In genomic region chr2:46298272-46298521, GRCh38 we compare ENCODE assay signal across 8 cellular contexts. TPM values are rescaled to one million over a fixed set of nuclear protein-coding genes. Genes with fewer than 3 reads are reported as not detected.
DNase-seq lines count a peak whose midpoint lies in the region; ATAC-seq and TF ChIP-seq lines count a peak whose summit lies in the region.

No MANE protein-coding gene starts in this region.

- peaks cover 1% of the 10 kb centered on the region for H3K36me3 Mint-ChIP-seq in activated naive CD4-positive, alpha-beta T cell treated with anti-CD3 and anti-CD28 coated beads, Interleukin-2, amount 10 ng/mL, durations not matched to agents 7 days and 5 days

- H3K4me1 Mint-ChIP-seq in activated naive CD4-positive, alpha-beta T cell treated with anti-CD3 and anti-CD28 coated beads, Interleukin-2, amount 10 ng/mL, durations not matched to agents 7 days and 5 days, result peaks cover 42% of the 10 kb centered on the region

- in situ Hi-C loops in HAP-1 (cut with MboI; ENCODE audit: low sequenced_read_pairs) (no loop called here), gastrocnemius medialis (cut with MboI; ENCODE audit: low sequenced_read_pairs in 4 of 4) (no loop called here)

- H3K27ac ChIP-seq in right cardiac atrium (ENCODE audit: low read length), result peak overlapping the region; percentile 83
- H3K27ac ChIP-seq in gastrocnemius medialis, result peak overlapping the region; percentile 91 to 98 (median 97)
- no peak overlapping the region for H3K27ac ChIP-seq in Karpas-422 (ENCODE audit: low read length)

- H3K27me3 ChIP-seq in HAP-1 (ENCODE audit: low read depth) (peaks cover 52% of the 10 kb centered on the region), right cardiac atrium (ENCODE audit: control insufficient read depth, insufficient read depth) (no peaks in the 10 kb centered on the region), gastrocnemius medialis (no peaks in the 10 kb centered on the region), Karpas-422 (ENCODE audit: low read length) (no peaks in the 10 kb centered on the region)

- H3K4me3 ChIP-seq in HAP-1 (peak overlapping the region; percentile 39), right cardiac atrium (ENCODE audit: low read length) (peak overlapping the region; percentile 93), gastrocnemius medialis (peak overlapping the region; percentile 81 to 99 (median 94)), Karpas-422 (ENCODE audit: low read length) (no peak overlapping the region)

- TF ChIP-seq CTCF in gastrocnemius medialis (IDR thresholded peaks at IDR 0.05 in 4 of 5, conservative IDR thresholded peaks at IDR 0.05 in 1 of 5), result no peak

- under 1% methylated on average over 19 of the region's 19 CpGs for WGBS in right cardiac atrium

- H3K9me3 Mint-ChIP-seq in activated naive CD4-positive, alpha-beta T cell treated with anti-CD3 and anti-CD28 coated beads, Interleukin-2, amount 10 ng/mL, durations not matched to agents 7 days and 5 days, result no peaks in the 10 kb centered on the region

- peak overlapping the region; percentile 70 for H3K27ac Mint-ChIP-seq in activated naive CD4-positive, alpha-beta T cell treated with anti-CD3 and anti-CD28 coated beads, Interleukin-2, amount 10 ng/mL, durations not matched to agents 7 days and 5 days

- H3K9me3 ChIP-seq in HAP-1 (no peaks in the 10 kb centered on the region), right cardiac atrium (ENCODE audit: control insufficient read depth, low read length) (no peaks in the 10 kb centered on the region), gastrocnemius medialis (no peaks in the 10 kb centered on the region), Karpas-422 (ENCODE audit: low read length) (no peaks in the 10 kb centered on the region)

- no peak overlapping the region for H2AFZ ChIP-seq in Karpas-422 (ENCODE audit: low read length)

- ATAC-seq in right cardiac atrium, result peak in 1 of 2 donors; percentile 1
- no peak for ATAC-seq in gastrocnemius medialis
- ATAC-seq in GM18907 (IDR thresholded peaks at IDR 0.05; ENCODE audit: unreplicated experiment), result no peak
- no peak for ATAC-seq in esophagus mucosa
- no peak for ATAC-seq in HG03520 (IDR thresholded peaks at IDR 0.05; ENCODE audit: unreplicated experiment)

- no peak for DNase-seq in HAP-1 (ENCODE audit: low spot score in 2 of 2)
- DNase-seq in activated naive CD4-positive, alpha-beta T cell treated with anti-CD3 and anti-CD28 coated beads, Interleukin-2, amount 10 ng/mL, durations not matched to agents 7 days and 5 days, result no peak
- peak in 1 of 3 donors; percentile 72 for DNase-seq in right cardiac atrium
- DNase-seq in gastrocnemius medialis, result no peak
- DNase-seq in Karpas-422, result no peak

- no peak overlapping the region for H3K9ac ChIP-seq in Karpas-422 (ENCODE audit: low read length)

- no peak for TF ChIP-seq POLR2A in gastrocnemius medialis (IDR thresholded peaks at IDR 0.05)

- H3K4me3 Mint-ChIP-seq in activated naive CD4-positive, alpha-beta T cell treated with anti-CD3 and anti-CD28 coated beads, Interleukin-2, amount 10 ng/mL, durations not matched to agents 7 days and 5 days, result peak overlapping the region; percentile 89

- no peaks in the 10 kb centered on the region for H3K9me2 ChIP-seq in Karpas-422 (replicated peaks; ENCODE audit: insufficient read depth, low read length)

- peaks cover 97% of the 10 kb centered on the region for H3K27me3 Mint-ChIP-seq in activated naive CD4-positive, alpha-beta T cell treated with anti-CD3 and anti-CD28 coated beads, Interleukin-2, amount 10 ng/mL, durations not matched to agents 7 days and 5 days

- intact Hi-C loops in right cardiac atrium (cut with DNase I) (loop anchor here in 3 of 4 donors (2.0 to 10.0 kb wide), 5 partner anchors 39 to 236 kb away; no protein-coding TSS in a partner anchor), gastrocnemius medialis (cut with DNase I; ENCODE audit: low total_unique reads) (loop anchor here (2.0 to 5.0 kb wide), 4 partner anchors 67 to 646 kb away; partner anchors contain the start of gene PRKCE)

- no peaks in the 10 kb centered on the region for H3K79me2 ChIP-seq in Karpas-422 (ENCODE audit: low read length)

- H3K4me2 ChIP-seq in Karpas-422 (ENCODE audit: low read depth, low read length, poor library complexity, severe bottlenecking), result no peak overlapping the region

- H4K20me1 ChIP-seq in Karpas-422 (ENCODE audit: insufficient read depth, low read depth, low read length), result no peaks in the 10 kb centered on the region

- CTCF ChIA-PET in activated naive CD4-positive, alpha-beta T cell treated with anti-CD3 and anti-CD28 coated beads, Interleukin-2, amount 10 ng/mL, durations not matched to agents 7 days and 5 days (lab: Charles Lee), result interaction anchor here (1.4 to 1.9 kb wide), 2 partner anchors 28 to 69 kb away, joined by 3 to 6 read pairs; no protein-coding TSS in a partner anchor

- H3K36me3 ChIP-seq in HAP-1 (replicated peaks), result no peaks in the 10 kb centered on the region
- no peaks in the 10 kb centered on the region for H3K36me3 ChIP-seq in gastrocnemius medialis
- no peaks in the 10 kb centered on the region for H3K36me3 ChIP-seq in Karpas-422 (ENCODE audit: insufficient read depth, low read length)

- H3K4me1 ChIP-seq in HAP-1, result peaks cover 15% of the 10 kb centered on the region
- peaks cover 5% of the 10 kb centered on the region for H3K4me1 ChIP-seq in right cardiac atrium (ENCODE audit: control insufficient read depth, insufficient read depth, low read length)
- peaks cover 16 to 23% of the 10 kb centered on the region in 2 donors for H3K4me1 ChIP-seq in gastrocnemius medialis
- no peaks in the 10 kb centered on the region; the same call in 1 of the 2 replicates for H3K4me1 ChIP-seq in Karpas-422 (ENCODE audit: low read length)

RNA-seq across cellular contexts. Expression of gene EPAS1, which starts 1.0 kb away (rescaled TPM):
- total RNA-seq in right cardiac atrium (100 to 1,000 TPM; 210 to 340 (median 268) TPM), gastrocnemius medialis (10 to 100 TPM; 61.5 to 95.1 (median 90.0) TPM), esophagus mucosa (89.5 TPM)
- polyA plus RNA-seq in right cardiac atrium, result 149 TPM
- not detected in 2 replicates for total RNA-seq in Karpas-422 (2014; rRNA removed; shearing (Covaris generic); ENCODE audit: low replicate concordance)

Comparison
In these comparisons a context has a peak if more than half of its experiments do, and no peak if none do; other contexts are left out.
1. RNA of gene EPAS1, which starts 1.0 kb away (total RNA-seq): 210 to 340 TPM in right cardiac atrium, 61.5 to 95.1 TPM in gastrocnemius medialis and 89.5 TPM in esophagus mucosa (single experiment); not detected in Karpas-422; every median in the first group is over 10 times any median in the second.